ENCODE assay signal across 8 cellular contexts in genomic region chr19:9834302-9834725, GRCh38. TPM values are rescaled to one million over a fixed set of nuclear protein-coding genes. Genes with fewer than 3 reads are reported as not detected.
DNase-seq lines count a peak whose midpoint lies in the region; ATAC-seq, FAIRE-seq and TF ChIP-seq lines count a peak whose summit lies in the region.

No MANE protein-coding gene starts in this region.

- TF ChIP-seq EP300 in sigmoid colon (IDR thresholded peaks at IDR 0.05), result no peak

- TF ChIP-seq CTCF in GM12864 (IDR thresholded peaks at IDR 0.05; ENCODE audit: low read depth, low read length, missing control alignments) (no peak), fibroblast of mammary gland (conservative IDR thresholded peaks at IDR 0.05; ENCODE audit: control insufficient read depth, insufficient read depth, low read depth, low read length) (no peak), sigmoid colon (IDR thresholded peaks at IDR 0.05) (no peak)

- H3K27me3 ChIP-seq in SJSA1 (replicated peaks) (no peaks in the 10 kb centered on the region), sigmoid colon (no peaks in the 10 kb centered on the region)

- intact Hi-C loops in sigmoid colon (cut with DNase I), result loop anchor here (5.0 kb wide), 1 partner anchor 1002 kb away; the partner anchor contains the start of genes MBD3L1 and ZNF558

- H3K9me3 ChIP-seq in SJSA1 (replicated peaks), result no peaks in the 10 kb centered on the region
- no peaks in the 10 kb centered on the region for H3K9me3 ChIP-seq in sigmoid colon

- ATAC-seq in GM18907 (IDR thresholded peaks at IDR 0.05; ENCODE audit: unreplicated experiment), result no peak

- H3K27ac ChIP-seq in SJSA1 (peak overlapping the region; percentile 40; the same call in 1 of the 2 replicates), sigmoid colon (peak overlapping the region; percentile 78 to 86 (median 80))

- H3K36me3 ChIP-seq in SJSA1, result peaks cover 66% of the 10 kb centered on the region
- peaks cover 4 to 34% (median 9%) of the 10 kb centered on the region in 4 donors for H3K36me3 ChIP-seq in sigmoid colon

- TF ChIP-seq POLR2A in sigmoid colon (IDR thresholded peaks at IDR 0.05), result no peak
- TF ChIP-seq POLR2A in H54 (IDR thresholded peaks at IDR 0.05; ENCODE audit: low read depth, low read length), result no peak

- 69 to 75% methylated on average over 6 of the region's 6 CpGs for WGBS in sigmoid colon, 2 donors

- H3K4me1 ChIP-seq in SJSA1 (replicated peaks), result peaks cover 9% of the 10 kb centered on the region
- peaks cover 0 to 27% (median 13%) of the 10 kb centered on the region in 4 donors for H3K4me1 ChIP-seq in sigmoid colon

- no peak for FAIRE-seq in H54 (lab: Jason Lieb, UNC)

- H3K4me3 ChIP-seq in GM12864 (ENCODE audit: low read depth, low read length) (peak overlapping the region; percentile 69), SJSA1 (peak overlapping the region; percentile 77), fibroblast of mammary gland (ENCODE audit: control insufficient read depth, low read depth, low read length) (peak overlapping the region; percentile 84), sigmoid colon (peak overlapping the region; percentile 46 to 100 (median 97))

- DNase-seq in GM12864 (ENCODE audit: low read depth) (no peak), SJSA1 (ENCODE audit: low read depth in 1 of 2, low spot score in 2 of 2) (no peak), fibroblast of mammary gland (ENCODE audit: low read depth) (no peak), sigmoid colon (no peak), NCI-H2107 (lab: John Stamatoyannopoulos, UW) (no peak), H54 (ENCODE audit: insufficient read length, low spot score) (no peak)
- no peak for DNase-seq in central memory CD4-positive, alpha-beta T cell

RNA-seq across cellular contexts. Expression of gene PIN1, which starts 0.8 kb away (rescaled TPM):
- 171 and 230 TPM in 2 replicates for total RNA-seq in SJSA1 (2014; rRNA removed; shearing (Covaris generic))
- 100 to 1,000 TPM in 3 of 4 donors, 10 to 100 TPM in 1; 77.5 to 149 (median 142) TPM for total RNA-seq in sigmoid colon
- 100 to 1,000 TPM in 2 of 3 donors, 10 to 100 TPM in 1; 87.4 to 122 (median 117) TPM for polyA plus RNA-seq in sigmoid colon

RNA-seq across cellular contexts. Expression of gene UBL5, which starts 6.6 kb away (rescaled TPM):
- 472 and 541 TPM in 2 replicates for total RNA-seq in SJSA1 (2014; rRNA removed; shearing (Covaris generic))
- 100 to 1,000 TPM; 518 to 900 (median 674) TPM for total RNA-seq in sigmoid colon
- polyA plus RNA-seq in sigmoid colon, result 1,000 to 10,000 TPM in 2 of 3 donors, 100 to 1,000 TPM in 1; 532 to 1,128 (median 1,056) TPM

RNA-seq across cellular contexts. Expression of gene FBXL12, which starts 15.4 kb away (rescaled TPM):
- total RNA-seq in SJSA1 (2014; rRNA removed; shearing (Covaris generic)), result 16.9 and 34.1 TPM in 2 replicates
- 10 to 100 TPM; 18.3 to 31.9 (median 26.6) TPM for total RNA-seq in sigmoid colon
- 10 to 100 TPM; 14.8 to 22.4 (median 18.6) TPM for polyA plus RNA-seq in sigmoid colon
